Comparison of ENCODE assay signal across 1 cellular context in the genomic region with DNA sequence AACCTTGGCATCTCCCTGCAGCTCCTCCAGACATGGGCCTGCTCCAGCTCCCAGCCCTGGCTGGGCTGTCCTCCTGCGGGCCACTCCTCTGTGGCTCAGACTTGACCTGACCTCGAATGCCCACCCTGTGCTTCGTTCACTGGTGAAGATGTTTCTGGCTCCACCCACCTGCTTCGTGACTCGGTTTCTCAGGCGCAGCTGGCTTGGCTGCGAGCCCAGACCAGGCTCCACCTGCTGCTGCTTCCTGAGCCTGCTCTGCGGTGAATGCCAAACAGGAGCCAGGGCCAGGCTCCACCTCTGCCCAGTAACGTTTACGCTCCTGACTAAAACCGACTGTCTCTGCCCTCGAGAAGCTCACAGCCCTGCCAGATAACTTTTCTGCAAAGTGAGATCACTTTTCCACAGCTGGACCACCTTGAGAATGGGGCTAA.
TF ChIP-seq lines count a peak whose summit lies in the region.

No MANE protein-coding gene starts in this region.

TF ChIP-seq in endothelial cell of umbilical vein, 7 proteins besides CTCF, POLR2A, EP300 and RAD21:
- TF ChIP-seq GATA2 (IDR thresholded peaks at IDR 0.05; ENCODE audit: insufficient read depth, insufficient read length, low read depth, low read length), result no peak
- TF ChIP-seq POLR2AphosphoS5 (IDR thresholded peaks at IDR 0.05; ENCODE audit: insufficient read depth, low read depth, low read length), result peak; percentile 14
